In genomic region chr7:30134011-30134410, GRCh38 we compare ENCODE assay signal across 8 cellular contexts. TPM values are rescaled to one million over a fixed set of nuclear protein-coding genes. Genes with fewer than 3 reads are reported as not detected.
A peak's percentile ranks its signal among the peaks of the same experiment; 100 is the strongest.
DNase-seq lines count a peak whose midpoint lies in the region; ATAC-seq and TF ChIP-seq lines count a peak whose summit lies in the region.

No MANE protein-coding gene starts in this region.

- peak overlapping the region in 4 of 5 donors; percentile 65 to 91 (median 76) for H3K27ac ChIP-seq in adrenal gland
- peak overlapping the region; percentile 19 to 84 (median 55) for H3K27ac ChIP-seq in right lobe of liver
- H3K27ac ChIP-seq in tibial nerve = peak overlapping the region; percentile 81 to 95 (median 88)

- H3K27me3 ChIP-seq in adrenal gland = no peaks in the 10 kb centered on the region
- no peaks in the 10 kb centered on the region for H3K27me3 ChIP-seq in right lobe of liver
- no peaks in the 10 kb centered on the region for H3K27me3 ChIP-seq in tibial nerve

- peaks cover 20% of the 10 kb centered on the region for H3K27me3 Mint-ChIP-seq in activated T-cell treated with anti-CD3 and anti-CD28 coated beads, Interleukin-2, amount 50 U/mL, for 72 hours (ENCODE audit: low read depth)

- H3K36me3 ChIP-seq in adrenal gland (replicated peaks in 1 of 2) (no peaks in the 10 kb centered on the region), right lobe of liver (no peaks in the 10 kb centered on the region), tibial nerve (no peaks in the 10 kb centered on the region)

- TF ChIP-seq EP300 in tibial nerve (IDR thresholded peaks at IDR 0.05) = no peak

- no peak for TF ChIP-seq POLR2A in adrenal gland (IDR thresholded peaks at IDR 0.05)
- no peak for TF ChIP-seq POLR2A in right lobe of liver (IDR thresholded peaks at IDR 0.05)
- no peak for TF ChIP-seq POLR2A in tibial nerve (IDR thresholded peaks at IDR 0.05)

- intact Hi-C loops in adrenal gland (cut with DNase I) = no loop called here
- intact Hi-C loops in right lobe of liver (cut with DNase I) = no loop called here

- H3K4me3 ChIP-seq in adrenal gland (peak overlapping the region in 2 of 4 donors; percentile 1 to 89), right lobe of liver (peak overlapping the region; percentile 48 to 89 (median 66)), tibial nerve (peak overlapping the region; percentile 35 to 85 (median 66))

- WGBS in adrenal gland, 4 donors = 39 to 46% (median 45%) methylated on average over 7 of the region's 7 CpGs
- 50% methylated on average over 7 of the region's 7 CpGs for WGBS in right lobe of liver (ENCODE audit: insufficient coverage, low coverage, low lambda C conversion rate, missing lambda C conversion rate)
- WGBS in tibial nerve, 2 donors = 42 to 46% methylated on average over 7 of the region's 7 CpGs

- H3K36me3 Mint-ChIP-seq in activated T-cell treated with anti-CD3 and anti-CD28 coated beads, Interleukin-2, amount 50 U/mL, for 72 hours (ENCODE audit: insufficient read depth in 2 of 2) = peaks cover 0 to 3% of the 10 kb centered on the region in 2 donors

- H3K27ac Mint-ChIP-seq in activated T-cell treated with anti-CD3 and anti-CD28 coated beads, Interleukin-2, amount 50 U/mL, for 72 hours = peak overlapping the region; percentile 86

- no peak for DNase-seq in activated T-cell treated with anti-CD3 and anti-CD28 coated beads, Interleukin-2, amount 50 U/mL, for 72 hours
- DNase-seq in activated T-cell treated with anti-CD3 and anti-CD28 coated beads for 4 hours (no peak), adrenal gland (no peak), right lobe of liver (no peak), tibial nerve (ENCODE audit: low spot score in 2 of 2) (no peak), OCI-M2 (lab: John Stamatoyannopoulos, UW; ENCODE audit: unreplicated experiment) (no peak), GOT3 (lab: John Stamatoyannopoulos, UW) (no peak), kidney tubule cell (ENCODE audit: low spot score) (no peak)

- H3K9me3 ChIP-seq in adrenal gland (replicated peaks in 1 of 3) = no peaks in the 10 kb centered on the region
- no peaks in the 10 kb centered on the region for H3K9me3 ChIP-seq in right lobe of liver
- no peaks in the 10 kb centered on the region for H3K9me3 ChIP-seq in tibial nerve

- peak overlapping the region; percentile 78 to 89 for H3K4me3 Mint-ChIP-seq in activated T-cell treated with anti-CD3 and anti-CD28 coated beads, Interleukin-2, amount 50 U/mL, for 72 hours

- ATAC-seq in activated T-cell treated with anti-CD3 and anti-CD28 coated beads, Interleukin-2, amount 50 U/mL, for 72 hours (replicated peaks in 1 of 2) = no peak
- ATAC-seq in right lobe of liver = peak in 1 of 4 donors; percentile 20

- no peaks in the 10 kb centered on the region for H3K9me3 Mint-ChIP-seq in activated T-cell treated with anti-CD3 and anti-CD28 coated beads, Interleukin-2, amount 50 U/mL, for 72 hours

- peaks cover 6% of the 10 kb centered on the region for H3K4me1 Mint-ChIP-seq in activated T-cell treated with anti-CD3 and anti-CD28 coated beads, Interleukin-2, amount 50 U/mL, for 72 hours (ENCODE audit: low read depth)

- H3K4me1 ChIP-seq in adrenal gland (replicated peaks in 1 of 2) = peaks cover 0 to 6% of the 10 kb centered on the region in 2 donors
- H3K4me1 ChIP-seq in right lobe of liver = peaks cover 0 to 6% (median 0%) of the 10 kb centered on the region in 4 donors
- peaks cover 0 to 35% (median 6%) of the 10 kb centered on the region in 4 donors for H3K4me1 ChIP-seq in tibial nerve

- TF ChIP-seq CTCF in adrenal gland (IDR thresholded peaks at IDR 0.05) = no peak
- TF ChIP-seq CTCF in right lobe of liver (IDR thresholded peaks at IDR 0.05) = no peak
- TF ChIP-seq CTCF in tibial nerve (IDR thresholded peaks at IDR 0.05) = no peak

RNA-seq across cellular contexts. Expression of gene MTURN, which starts 0.8 kb away (rescaled TPM):
- total RNA-seq in activated T-cell treated with anti-CD3 and anti-CD28 coated beads, Interleukin-2, amount 50 U/mL, for 72 hours = 1 to 10 TPM; 5.3 to 5.4 TPM
- 10 to 100 TPM in 1 of 8 donors, 1 to 10 TPM in 7; 4.6 to 15.6 (median 6.9) TPM for total RNA-seq in adrenal gland
- 10 to 100 TPM in 1 of 3 donors, 1 to 10 TPM in 2; 6.6 to 11.3 (median 9.6) TPM for polyA plus RNA-seq in adrenal gland
- 1 to 10 TPM; 2.2 to 5.2 (median 2.9) TPM for total RNA-seq in right lobe of liver
- 100 to 1,000 TPM; 156 to 246 (median 186) TPM for total RNA-seq in tibial nerve

Comparison
In these comparisons a context has a peak if more than half of its experiments do, and no peak if none do; other contexts are left out.
1. RNA of gene MTURN, which starts 0.8 kb away (total RNA-seq): 156 to 246 TPM in tibial nerve; 4.6 to 15.6 TPM in adrenal gland, 5.3 to 5.4 TPM in activated T-cell treated with anti-CD3 and anti-CD28 coated beads, Interleukin-2, amount 50 U/mL, for 72 hours and 2.2 to 5.2 TPM in right lobe of liver; every median in the first group is over 4 times any median in the second.
2. Peak in every context shown above with its lines, with median percentiles within 50 percentile points of each other: H3K27ac ChIP-seq.